Comparison of ENCODE assay signal across 9 cellular contexts in the genomic region with DNA sequence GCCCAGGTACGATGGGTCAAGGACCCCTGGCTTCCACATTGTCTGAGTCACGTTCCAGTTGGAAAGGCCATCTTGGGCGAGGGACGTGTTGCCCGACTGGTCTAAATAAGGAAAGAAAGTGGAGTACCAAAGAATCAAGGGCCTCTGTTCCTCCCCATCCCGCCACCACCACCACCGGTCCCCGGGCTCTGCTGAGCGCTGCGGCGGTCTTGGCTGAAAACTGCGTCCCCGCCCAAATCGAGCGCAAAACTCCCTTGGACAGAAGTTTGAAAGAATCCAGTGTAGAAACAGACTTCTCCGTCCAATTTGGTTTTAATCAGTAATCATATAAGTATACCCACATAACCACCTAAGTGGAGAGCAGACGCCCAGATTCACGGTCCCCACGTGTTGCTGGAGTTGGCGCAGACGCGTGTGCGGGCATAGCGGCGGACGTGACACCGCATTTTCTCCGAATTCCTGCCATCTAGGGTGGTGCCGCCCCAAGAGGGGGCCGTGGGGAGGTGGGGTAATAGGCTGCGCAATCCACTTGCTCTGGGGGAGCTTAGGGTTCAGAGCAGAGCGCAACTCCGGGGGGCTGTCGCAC.
DNase-seq lines count a peak whose midpoint lies in the region; ATAC-seq and TF ChIP-seq lines count a peak whose summit lies in the region.
"Had no signal": no experiment of that assay in that cellular context is flagged by ENCODE, and none has a peak within 500 bp of the region (broad histone marks: within the 10 kb centered on the region; RNA-seq: fewer than 3 reads in every experiment).

No MANE protein-coding gene starts in this region.

- H3K4me3 Mint-ChIP-seq in brain: peak overlapping the region; percentile 85 to 89 (median 87)

- H3K27ac ChIP-seq in muscle layer of duodenum (ENCODE audit: low read length): no peak overlapping the region

- no peak for TF ChIP-seq CTCF in BJ (IDR thresholded peaks at IDR 0.05; ENCODE audit: insufficient read depth, low read depth, low read length)
- TF ChIP-seq CTCF in brain (conservative IDR thresholded peaks at IDR 0.05): no peak

- CTCF ChIA-PET in BJ (lab: Yijun Ruan, JAX): interaction anchor here (1.7 kb wide), 1 partner anchor 201 kb away, joined by 3 read pairs; no protein-coding TSS in a partner anchor

- H3K4me3 ChIP-seq in BJ (ENCODE audit: low read depth, low read length) (peak overlapping the region; percentile 1), muscle layer of duodenum (ENCODE audit: low read depth in 1 of 2, low read length in 2 of 2) (peak overlapping the region; percentile 50 to 80)

- H3K9me3 Mint-ChIP-seq in brain: peaks cover 10 to 22% (median 16%) of the 10 kb centered on the region in 5 experiments

- no peaks in the 10 kb centered on the region for H3K36me3 ChIP-seq in BJ (ENCODE audit: control insufficient read depth, insufficient read depth, low read length)
- H3K36me3 ChIP-seq in muscle layer of duodenum (ENCODE audit: control insufficient read depth in 1 of 2, insufficient read depth in 2 of 2, low read length in 2 of 2): no peaks in the 10 kb centered on the region

- no peak for ATAC-seq in HG03039 (IDR thresholded peaks at IDR 0.05; ENCODE audit: unreplicated experiment)

- H3K36me3 Mint-ChIP-seq in brain: peaks cover 4% of the 10 kb centered on the region

- POLR2A ChIA-PET in BJ (lab: Charles Lee): interaction anchor here (0.6 to 0.7 kb wide), 2 partner anchors 458 to 627 kb away, joined by 7 to 15 read pairs; no protein-coding TSS in a partner anchor

- DNase-seq in BJ (ENCODE audit: low read depth): no peak
- DNase-seq in HS-27A (ENCODE audit: low read depth): peak; percentile 38
- DNase-seq in AG20443 (ENCODE audit: low spot score): no peak
- DNase-seq in amniotic stem cell (lab: John Stamatoyannopoulos, UW): no peak
- DNase-seq in ACHN: no peak
- DNase-seq: NCI-H187 treated with DMSO at 0.1 percent for 48 hours had no signal

- in situ Hi-C loops in ACHN (cut with HindIII; ENCODE audit: low pct_ligation_motif_present, low pct_unique_long_range_greater_than_20kb, low sequenced_read_pairs): no loop called here

- H3K27ac Mint-ChIP-seq in brain: peak overlapping the region in 2 of 5 experiments; percentile 33 to 65

- H3K27me3 ChIP-seq in BJ (ENCODE audit: control insufficient read depth, insufficient read depth, low read length) (peaks cover 1% of the 10 kb centered on the region; the same call in 1 of the 2 replicates), muscle layer of duodenum (ENCODE audit: low read depth, low read length) (peaks cover 63% of the 10 kb centered on the region)

- H3K27me3 Mint-ChIP-seq in brain: peaks cover 96% of the 10 kb centered on the region

- peaks cover 54% of the 10 kb centered on the region for H3K4me1 Mint-ChIP-seq in brain

- peaks cover 9 to 52% of the 10 kb centered on the region in 2 donors for H3K4me1 ChIP-seq in muscle layer of duodenum (ENCODE audit: control insufficient read depth in 1 of 2, insufficient read depth in 2 of 2, low read length in 2 of 2)

- H3K9me3 ChIP-seq in muscle layer of duodenum (ENCODE audit: control insufficient read depth in 1 of 2, low read length in 2 of 2): peaks cover 0 to 10% of the 10 kb centered on the region in 2 donors
